In the genomic region with DNA sequence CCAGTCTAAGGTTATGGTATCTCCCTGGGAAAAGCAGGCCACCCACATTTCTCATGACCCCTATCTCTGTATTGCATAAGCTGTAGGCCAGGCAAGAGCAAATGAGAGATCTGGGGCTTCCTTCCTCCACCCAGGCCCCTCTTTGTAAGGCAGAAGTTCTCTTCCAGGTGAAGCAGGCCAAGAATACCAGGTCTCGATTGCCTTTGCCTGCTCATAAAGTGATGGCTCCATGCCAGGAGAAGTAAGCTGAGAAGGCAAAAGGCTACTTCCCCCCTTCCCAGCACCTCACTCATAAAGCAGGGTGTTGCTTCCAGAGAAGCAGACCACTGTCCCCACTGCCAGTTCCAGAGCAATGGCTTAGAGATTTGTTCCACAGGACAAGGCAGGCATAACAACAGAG, we compare ENCODE assay signal across 13 cellular contexts.
"Had no signal": no experiment of that assay in that cellular context is flagged by ENCODE, and none has a peak within 500 bp of the region (broad histone marks: within the 10 kb centered on the region; RNA-seq: fewer than 3 reads in every experiment).

No MANE protein-coding gene starts in this region.

- H3K36me3 ChIP-seq: esophagus squamous epithelium, thoracic aorta had no signal

- H3K4me1 Mint-ChIP-seq: activated naive CD8-positive, alpha-beta T cell treated with anti-CD3 and anti-CD28 coated beads, Interleukin-2, amount 10 ng/mL, durations not matched to agents 7 days and 5 days; brain; neural crest cell had no signal

- H3K4me3 Mint-ChIP-seq: activated naive CD8-positive, alpha-beta T cell treated with anti-CD3 and anti-CD28 coated beads, Interleukin-2, amount 10 ng/mL, durations not matched to agents 7 days and 5 days; brain; neural crest cell; T-helper 2 cell treated with Interferon-gamma antibody and Interleukin-4, amounts not matched to agents 5 μg/mL and 100 μg/mL, for 36 hours had no signal

- H3K9me3 ChIP-seq: esophagus squamous epithelium, thoracic aorta had no signal

- H3K36me3 Mint-ChIP-seq: activated naive CD8-positive, alpha-beta T cell treated with anti-CD3 and anti-CD28 coated beads, Interleukin-2, amount 10 ng/mL, durations not matched to agents 7 days and 5 days; brain had no signal

- H3K27me3 ChIP-seq: esophagus squamous epithelium had no signal

- H3K4me3 ChIP-seq: esophagus squamous epithelium, thoracic aorta had no signal

- H3K4me1 ChIP-seq: esophagus squamous epithelium had no signal

- H3K27ac ChIP-seq: esophagus squamous epithelium, thoracic aorta had no signal

- H3K9me3 Mint-ChIP-seq: T-helper 2 cell treated with Interferon-gamma antibody and Interleukin-4, amounts not matched to agents 5 μg/mL and 100 μg/mL, for 36 hours had no signal

- ATAC-seq: activated CD4-positive, CD25-positive, alpha-beta regulatory T cell treated with anti-CD3 and anti-CD28 coated beads, Interleukin-2, amount 50 U/mL, for 24 hours had no signal

- H3K27ac Mint-ChIP-seq: activated naive CD8-positive, alpha-beta T cell treated with anti-CD3 and anti-CD28 coated beads, Interleukin-2, amount 10 ng/mL, durations not matched to agents 7 days and 5 days; brain; T-helper 2 cell treated with Interferon-gamma antibody and Interleukin-4, amounts not matched to agents 5 μg/mL and 100 μg/mL, for 36 hours had no signal

- DNase-seq: activated naive CD4-positive, alpha-beta T cell; activated naive CD8-positive, alpha-beta T cell treated with anti-CD3 and anti-CD28 coated beads, Interleukin-2, amount 10 ng/mL, durations not matched to agents 7 days and 5 days; activated T-cell treated with anti-CD3 and anti-CD28 coated beads for 4 hours; effector CD8-positive, alpha-beta T cell; esophagus squamous epithelium; kidney glomerular epithelial cell; stimulated activated CD4-positive, alpha-beta T cell treated with anti-CD3 and anti-CD28 coated beads, Interleukin-12 subunit alpha, Interleukin-12 subunit beta, amount 100 ng/mL, for 4 hours; stimulated activated CD4-positive, alpha-beta T cell treated with anti-CD3 and anti-CD28 coated beads, Interleukin-2, amount 100 ng/mL, for 24 hours had no signal
